ENCODE assay signal across 17 cellular contexts in the genomic region with DNA sequence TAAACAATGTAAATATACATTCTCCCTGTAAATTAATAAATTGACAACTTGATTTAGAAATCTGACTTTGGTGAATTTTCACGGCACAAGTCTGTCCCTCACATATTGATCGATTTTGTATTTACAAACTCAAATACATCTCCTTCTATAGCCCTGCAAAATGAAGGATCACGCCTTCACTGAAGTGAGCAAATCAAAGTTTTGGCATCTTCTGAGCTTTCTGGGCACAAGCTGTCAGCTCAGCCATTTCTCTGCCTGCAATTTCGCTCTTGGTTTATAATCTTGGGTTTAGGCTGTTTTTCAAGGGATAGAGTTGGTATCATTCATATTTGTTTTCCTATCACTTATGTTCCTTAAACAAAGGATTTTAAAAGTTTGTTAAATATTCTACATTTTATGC. TPM values are rescaled to one million over a fixed set of nuclear protein-coding genes. Genes with fewer than 3 reads are reported as not detected.
DNase-seq lines count a peak whose midpoint lies in the region; FAIRE-seq lines count a peak whose summit lies in the region.
"Had no signal": no experiment of that assay in that cellular context is flagged by ENCODE, and none has a peak within 500 bp of the region (broad histone marks: within the 10 kb centered on the region; RNA-seq: fewer than 3 reads in every experiment).

No MANE protein-coding gene starts in this region.

- H3K4me3 ChIP-seq in SK-N-MC = no peak overlapping the region
- H3K4me3 ChIP-seq: BLaER1 had no signal

- H3K27ac ChIP-seq in SK-N-MC = 0 out of 2 replicates have a peak overlapping the region, but pooled peaks have one; percentile 31
- H3K27ac ChIP-seq: BLaER1 had no signal

- H3K36me3 ChIP-seq in SK-N-MC (ENCODE audit: insufficient read depth, low read length) = no peaks in the 10 kb centered on the region
- H3K36me3 ChIP-seq: BLaER1 had no signal

- in situ Hi-C loops in G401 (cut with HindIII; ENCODE audit: low sequenced_read_pairs) = no loop called here

- H3K9ac ChIP-seq in SK-N-MC (ENCODE audit: insufficient read length) = no peak overlapping the region
- H3K9ac ChIP-seq: BLaER1 had no signal

- no peaks in the 10 kb centered on the region for H3K9me3 ChIP-seq in SK-N-MC (ENCODE audit: low read depth, low read length)
- H3K9me3 ChIP-seq: BLaER1 had no signal

- FAIRE-seq in HTR-8/SVneo (lab: Jason Lieb, UNC) = no peak
- FAIRE-seq: GM12892, GM18507, H1, HepG2 had no signal

- DNase-seq in G401 (ENCODE audit: low spot score) = peak; percentile 91
- DNase-seq in NCI-H2171 (lab: John Stamatoyannopoulos, UW) = peak; percentile 9
- DNase-seq in SK-N-MC (ENCODE audit: low read depth, low spot score) = no peak
- DNase-seq in cerebellum (ENCODE audit: low spot score) = peak; percentile 72
- DNase-seq in amygdala (lab: John Stamatoyannopoulos, UW) = no peak
- DNase-seq in HTR-8/SVneo (ENCODE audit: insufficient read length, low spot score) = no peak
- DNase-seq in NK-92 (lab: John Stamatoyannopoulos, UW; ENCODE audit: unreplicated experiment) = no peak
- DNase-seq: 8988T; CD4-positive, alpha-beta memory T cell; DMS53; GDM1; H9 had no signal

RNA-seq across cellular contexts. Expression of gene ANP32E, which starts 25.8 kb away (rescaled TPM):
- 40.8 and 55.2 TPM in 2 replicates for total RNA-seq in G401 (2014; rRNA removed; shearing (Covaris generic))
- 31.6 TPM for total RNA-seq in cerebellum

RNA-seq across cellular contexts. Expression of gene CA14, which starts 47.5 kb away (rescaled TPM):
- 20.7 and 42.6 TPM in 2 replicates for total RNA-seq in G401 (2014; rRNA removed; shearing (Covaris generic))
- total RNA-seq in cerebellum = 7.3 TPM
- total RNA-seq: CD4-positive, alpha-beta memory T cell had no signal

RNA-seq across cellular contexts. Expression of gene APH1A, which starts 58.7 kb away (rescaled TPM):
- total RNA-seq in G401 (2014; rRNA removed; shearing (Covaris generic)) = 162 and 193 TPM in 2 replicates
- total RNA-seq in cerebellum = 56.2 TPM

Comparison
In these comparisons a context has a peak if more than half of its experiments do, and no peak if none do; other contexts are left out.
1. DNase-seq: peak in G401 (single experiment), NCI-H2171 (single experiment) and cerebellum (single experiment); none in SK-N-MC (single experiment), amygdala (0 of 56), HTR-8/SVneo (single experiment) and NK-92 (single experiment).